Comparison of ENCODE assay signal across 36 cellular contexts in the genomic region with DNA sequence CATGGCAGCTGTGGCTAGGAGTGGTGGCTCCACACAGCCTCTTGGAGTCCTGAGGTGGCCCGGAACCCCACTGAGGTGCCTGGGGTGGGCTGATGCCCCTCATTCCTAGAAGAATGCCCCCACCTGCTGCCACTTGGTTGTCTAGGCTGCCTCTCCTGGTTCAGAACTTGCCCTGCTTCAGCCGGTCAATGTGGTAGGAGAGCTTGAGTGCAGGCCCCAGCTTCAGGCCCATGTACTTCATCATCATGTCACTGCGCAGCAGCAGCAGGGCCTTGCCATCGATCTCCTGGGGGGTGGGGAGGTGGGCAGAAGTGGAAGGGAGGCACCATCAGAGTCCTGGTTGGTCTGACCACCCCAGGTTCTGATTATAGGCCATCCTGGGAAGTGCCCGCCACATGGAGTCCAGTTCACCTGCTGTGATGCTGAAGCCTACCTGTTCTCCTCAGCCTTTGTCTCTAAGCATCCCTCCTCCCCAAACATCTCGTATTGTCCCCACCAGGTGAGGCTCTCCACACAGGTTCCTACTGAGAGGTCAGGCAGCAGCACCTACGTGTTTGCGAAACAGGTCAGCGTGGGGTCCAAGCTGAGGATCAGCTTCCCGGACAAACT. TPM values are rescaled to one million over a fixed set of nuclear protein-coding genes. Genes with fewer than 3 reads are reported as not detected.
"Had no signal": no experiment of that assay in that cellular context is flagged by ENCODE, and none has a peak within 500 bp of the region (broad histone marks: within the 10 kb centered on the region; RNA-seq: fewer than 3 reads in every experiment).

No MANE protein-coding gene starts in this region.

- H3K4me1 ChIP-seq: ascending aorta, Peyer's patch had no signal

- H3K9me3 Mint-ChIP-seq: activated B cell treated with CpG ODN at 0.5 μM for 24 hours; activated CD4-positive, alpha-beta memory T cell treated with anti-CD3 and anti-CD28 coated beads for 36 hours; activated naive CD4-positive, alpha-beta T cell treated with anti-CD3 and anti-CD28 coated beads, Interleukin-2, amount 50 U/mL, for 24 hours; activated T-helper 2 cell treated with anti-CD3 and anti-CD28 coated beads, Interferon-gamma antibody, Interleukin-2, Interleukin-4, amounts not matched to agents 10 μg/mL and 5 μg/mL and 100 μg/mL, durations not matched to agents 14 hours and 24 hours and 36 hours had no signal

- H3K4me3 Mint-ChIP-seq: activated B cell treated with CpG ODN at 0.5 μM for 24 hours; activated CD4-positive, alpha-beta memory T cell treated with anti-CD3 and anti-CD28 coated beads for 36 hours; activated CD8-positive, alpha-beta memory T cell treated with anti-CD3 and anti-CD28 coated beads, Interleukin-2, amount 10 ng/mL, durations not matched to agents 7 days and 5 days; activated naive CD4-positive, alpha-beta T cell treated with anti-CD3 and anti-CD28 coated beads, Interleukin-2, amount 50 U/mL, for 24 hours; activated naive CD8-positive, alpha-beta T cell treated with anti-CD3 and anti-CD28 coated beads, Interleukin-2, amount 10 ng/mL, durations not matched to agents 7 days and 5 days had no signal

- DNase-seq: activated B cell treated with CpG ODN at 0.5 μM for 24 hours; activated CD4-positive, alpha-beta memory T cell treated with anti-CD3 and anti-CD28 coated beads for 36 hours; activated CD4-positive, alpha-beta T cell treated with anti-CD3 and anti-CD28 coated beads for 4 hours; activated CD4-positive, alpha-beta T cell treated with anti-CD3 and anti-CD28 coated beads, Interleukin-2, amount 50 U/mL, for 1 hour; activated CD4-positive, CD25-positive, alpha-beta regulatory T cell treated with anti-CD3 and anti-CD28 coated beads, Interleukin-2, amount 50 U/mL, for 72 hours; activated CD8-positive, alpha-beta memory T cell treated with anti-CD3 and anti-CD28 coated beads for 24 hours; activated CD8-positive, alpha-beta memory T cell treated with anti-CD3 and anti-CD28 coated beads, Interleukin-2, amount 10 ng/mL, durations not matched to agents 7 days and 5 days; activated CD8-positive, alpha-beta memory T cell treated with anti-CD3 and anti-CD28 coated beads, Interleukin-2, amount 50 U/mL, for 48 hours; activated gamma-delta T cell; activated naive CD4-positive, alpha-beta T cell treated with Interleukin-2 at 50 U/mL for 16 hours; activated naive CD8-positive, alpha-beta T cell treated with anti-CD3 and anti-CD28 coated beads, Interleukin-2, amount 10 ng/mL, durations not matched to agents 7 days and 5 days; amygdala; Karpas-422; KBM-7; NCI-H1105 treated with DMSO at 0.1 percent for 48 hours; NCI-H1436; NCI-H1694; NCI-H2029; NCI-H2107; NCI-H2171; NCI-H510A; NCI-H526; NCI-H748 treated with DMSO at 0.1 percent for 48 hours; NK-92 treated with Interleukin-12 subunit alpha and Interleukin-12 subunit beta, amount 100 ng/mL, for 24 hours; PC-3; Peyer's patch; RPMI8226; SW 1271; T-helper 1 cell; T-helper 2 cell; T-helper 9 cell had no signal

- ATAC-seq: activated CD8-positive, alpha-beta memory T cell treated with anti-CD3 and anti-CD28 coated beads, Interleukin-2, amount 10 ng/mL, durations not matched to agents 7 days and 5 days; PC-3; Right ventricle myocardium inferior had no signal

- H3K27me3 Mint-ChIP-seq: activated B cell treated with CpG ODN at 0.5 μM for 24 hours; activated CD4-positive, alpha-beta memory T cell treated with anti-CD3 and anti-CD28 coated beads for 36 hours; activated CD8-positive, alpha-beta memory T cell treated with anti-CD3 and anti-CD28 coated beads, Interleukin-2, amount 10 ng/mL, durations not matched to agents 7 days and 5 days; activated naive CD4-positive, alpha-beta T cell treated with anti-CD3 and anti-CD28 coated beads, Interleukin-2, amount 50 U/mL, for 24 hours; activated naive CD8-positive, alpha-beta T cell treated with anti-CD3 and anti-CD28 coated beads, Interleukin-2, amount 10 ng/mL, durations not matched to agents 7 days and 5 days had no signal

- H3K4me3 ChIP-seq: ascending aorta, Peyer's patch had no signal

- H3K27ac Mint-ChIP-seq: activated B cell treated with CpG ODN at 0.5 μM for 24 hours; activated CD4-positive, alpha-beta memory T cell treated with anti-CD3 and anti-CD28 coated beads for 36 hours; activated CD8-positive, alpha-beta memory T cell treated with anti-CD3 and anti-CD28 coated beads, Interleukin-2, amount 10 ng/mL, durations not matched to agents 7 days and 5 days; activated naive CD8-positive, alpha-beta T cell treated with anti-CD3 and anti-CD28 coated beads, Interleukin-2, amount 10 ng/mL, durations not matched to agents 7 days and 5 days; activated T-helper 2 cell treated with anti-CD3 and anti-CD28 coated beads, Interferon-gamma antibody, Interleukin-2, Interleukin-4, amounts not matched to agents 10 μg/mL and 5 μg/mL and 100 μg/mL, durations not matched to agents 14 hours and 24 hours and 36 hours had no signal

- H3K27ac ChIP-seq: Peyer's patch, VCaP had no signal

- H3K27me3 ChIP-seq: ascending aorta, Peyer's patch had no signal

- H3K9me3 ChIP-seq: ascending aorta, Peyer's patch had no signal

RNA-seq across cellular contexts. Expression of gene SLFNL1, which starts 6.6 kb away (rescaled TPM):
- total RNA-seq: ascending aorta had no signal
